In genomic region chr18:60599267-60599666, GRCh38 we compare ENCODE assay signal across 16 cellular contexts.
DNase-seq lines count a peak whose midpoint lies in the region; ATAC-seq and TF ChIP-seq lines count a peak whose summit lies in the region.
"Had no signal": no experiment of that assay in that cellular context is flagged by ENCODE, and none has a peak within 500 bp of the region (broad histone marks: within the 10 kb centered on the region; RNA-seq: fewer than 3 reads in every experiment).

No MANE protein-coding gene starts in this region.

- no peaks in the 10 kb centered on the region for H3K27me3 ChIP-seq in heart left ventricle
- H3K27me3 ChIP-seq in transverse colon, result no peaks in the 10 kb centered on the region
- H3K27me3 ChIP-seq: hepatocyte, neutrophil had no signal

- in situ Hi-C loops in transverse colon (cut with MboI; ENCODE audit: low pct_ligation_motif_present in 1 of 4, low pct_unique_long_range_greater_than_20kb in 1 of 4, low sequenced_read_pairs in 3 of 4), result no loop called here

- no peak for TF ChIP-seq POLR2A in heart left ventricle (IDR thresholded peaks at IDR 0.05)
- TF ChIP-seq POLR2A in transverse colon (IDR thresholded peaks at IDR 0.05), result no peak

- no peak overlapping the region for H3K4me3 ChIP-seq in heart left ventricle
- H3K4me3 ChIP-seq in transverse colon, result no peak overlapping the region
- H3K4me3 ChIP-seq: hepatocyte, lung had no signal

- TF ChIP-seq EP300 in transverse colon (IDR thresholded peaks at IDR 0.05; ENCODE audit: low read depth), result no peak

- H3K4me1 ChIP-seq in heart left ventricle, result no peaks in the 10 kb centered on the region
- H3K4me1 ChIP-seq in transverse colon, result no peaks in the 10 kb centered on the region

- H3K9me3 ChIP-seq in heart left ventricle (no peaks in the 10 kb centered on the region), transverse colon (no peaks in the 10 kb centered on the region)
- H3K9me3 ChIP-seq: neutrophil had no signal

- intact Hi-C loops in heart left ventricle (cut with DNase I), result no loop called here
- intact Hi-C loops in transverse colon (cut with DNase I; ENCODE audit: low total_unique reads), result no loop called here

- DNase-seq in NOMO-1 treated with DMSO at 0.1 percent for 48 hours (lab: John Stamatoyannopoulos, UW; ENCODE audit: unreplicated experiment) (peak; percentile 7), NOMO-1 treated with dmso at 0.1 percent for 144 hours (lab: John Stamatoyannopoulos, UW; ENCODE audit: unreplicated experiment) (no peak), heart left ventricle (no peak), transverse colon (no peak)
- DNase-seq in NK-92 treated with Interleukin-12 subunit alpha and Interleukin-12 subunit beta, amount 100 ng/mL, for 24 hours (lab: John Stamatoyannopoulos, UW), result no peak
- no peak for DNase-seq in activated CD4-positive, alpha-beta T cell treated with anti-CD3 and anti-CD28 coated beads for 1 hour
- DNase-seq: activated CD4-positive, alpha-beta T cell treated with anti-CD3 and anti-CD28 coated beads, Interleukin-2, amount 50 U/mL, for 1 hour; activated effector memory CD4-positive, alpha-beta T cell treated with Interleukin-2 at 50 U/mL for 16 hours; CD8-positive, alpha-beta memory T cell; Kasumi-1 had no signal

- ATAC-seq in HG02571 (IDR thresholded peaks at IDR 0.05; ENCODE audit: unreplicated experiment) (peak; percentile 77), HG03108 (IDR thresholded peaks at IDR 0.05; ENCODE audit: unreplicated experiment) (peak; percentile 84), heart left ventricle (no peak)

- WGBS in heart left ventricle, 4 donors, result 43 to 69% (median 63%) methylated on average over 1 of the region's 1 CpG
- WGBS in transverse colon (ENCODE audit: low coverage in 1 of 2), 2 donors, result 54 to 57% methylated on average over 1 of the region's 1 CpG

- H3K36me3 ChIP-seq in heart left ventricle (no peaks in the 10 kb centered on the region), transverse colon (no peaks in the 10 kb centered on the region)
- H3K36me3 ChIP-seq: neutrophil had no signal

- no peak overlapping the region for H3K27ac ChIP-seq in heart left ventricle
- H3K27ac ChIP-seq in transverse colon, result no peak overlapping the region
- H3K27ac ChIP-seq: 22Rv1, hepatocyte, neutrophil had no signal

- no peak for TF ChIP-seq CTCF in heart left ventricle (IDR thresholded peaks at IDR 0.05)
- TF ChIP-seq CTCF in transverse colon (IDR thresholded peaks at IDR 0.05), result no peak

Comparison
In these comparisons a context has a peak if more than half of its experiments do, and no peak if none do; other contexts are left out.
1. ATAC-seq: peak in HG02571 (single experiment) and HG03108 (single experiment); none in heart left ventricle (0 of 4).